In the genomic region with DNA sequence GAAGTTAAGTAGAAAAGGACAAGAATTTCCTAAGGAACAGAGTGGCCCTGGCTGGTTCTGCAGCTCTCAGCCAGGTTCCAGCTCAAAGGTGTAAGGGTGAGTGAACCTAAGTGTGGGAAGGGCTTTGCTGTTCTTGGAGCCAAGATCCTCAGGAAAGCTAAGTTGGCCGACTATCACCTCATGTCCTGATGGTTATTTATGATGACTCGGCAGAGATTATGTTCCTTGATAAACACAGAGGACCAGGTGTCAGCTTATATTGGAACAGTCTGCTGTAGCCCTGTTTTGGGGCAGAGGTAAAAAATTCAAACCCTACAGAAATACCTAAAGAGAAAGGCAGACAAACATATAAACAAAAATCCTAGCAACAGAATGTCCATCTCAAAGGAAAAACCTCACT, we compare ENCODE assay signal across 1 cellular context.
TF ChIP-seq lines count a peak whose summit lies in the region.

No MANE protein-coding gene starts in this region.

TF ChIP-seq in GM23338, 12 proteins besides CTCF, POLR2A, EP300 and RAD21 (continued from another document):
- TF ChIP-seq CREB1 (CRISPR knock-in tag; IDR thresholded peaks at IDR 0.05; ENCODE audit: low read depth), result no peak
- no peak for TF ChIP-seq ZNF114 (CRISPR knock-in tag; IDR thresholded peaks at IDR 0.05)
